23 cellular contexts compared by ENCODE assay signal in the genomic region with DNA sequence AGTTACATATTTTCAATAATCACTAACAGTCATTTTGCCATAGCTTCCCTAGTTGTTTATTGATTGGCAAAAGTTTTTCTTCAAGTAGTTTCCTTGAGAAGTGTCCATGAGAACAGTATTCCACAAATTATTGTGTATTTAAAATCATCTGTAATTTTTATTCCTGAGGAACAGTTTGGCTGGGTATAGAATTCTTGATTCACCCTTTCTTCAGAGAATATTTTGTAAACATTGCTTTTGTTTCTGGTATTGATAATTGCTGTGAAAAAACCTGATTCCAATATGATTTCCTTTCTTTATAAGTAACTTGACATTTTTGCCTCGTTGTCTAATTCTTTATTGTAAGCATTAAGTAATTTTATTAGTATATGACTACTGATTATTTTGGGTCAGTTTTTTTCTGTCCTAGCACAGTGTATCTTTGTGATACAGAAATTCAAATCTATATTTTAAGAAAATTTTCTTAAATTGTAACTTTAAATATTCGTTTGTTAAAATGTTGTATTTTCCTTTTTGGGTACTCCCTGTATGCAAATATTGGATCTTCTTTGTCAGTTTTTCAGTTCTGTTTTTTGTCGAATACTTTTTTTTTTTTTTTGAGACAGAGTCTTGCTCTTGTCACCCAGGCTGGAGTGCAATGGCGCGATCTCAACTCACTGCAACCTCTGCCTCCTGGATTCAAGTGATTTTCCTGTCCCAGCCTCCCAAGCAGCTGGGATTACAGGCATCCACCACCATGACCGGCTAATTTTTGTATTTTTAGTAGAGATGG.
"Had no signal": no experiment of that assay in that cellular context is flagged by ENCODE, and none has a peak within 500 bp of the region (broad histone marks: within the 10 kb centered on the region; RNA-seq: fewer than 3 reads in every experiment).

No MANE protein-coding gene starts in this region.

- H3K27ac Mint-ChIP-seq: immature natural killer cell; naive thymus-derived CD4-positive, alpha-beta T cell had no signal

- H3K27me3 Mint-ChIP-seq: naive thymus-derived CD4-positive, alpha-beta T cell had no signal

- ATAC-seq: gastroesophageal sphincter; heart left ventricle; left cardiac atrium; left lung; left ventricle myocardium superior; lower lobe of right lung; naive thymus-derived CD4-positive, alpha-beta T cell had no signal

- H3K4me3 ChIP-seq: coronary artery, dorsolateral prefrontal cortex, esophagus muscularis mucosa, gastroesophageal sphincter, heart left ventricle, hepatocyte, left lung, lower lobe of right lung had no signal

- H2AFZ ChIP-seq: hepatocyte had no signal

- H3K4me3 Mint-ChIP-seq: immature natural killer cell; naive thymus-derived CD4-positive, alpha-beta T cell had no signal

- H3K4me2 ChIP-seq: hepatocyte had no signal

- H3K4me1 ChIP-seq: gastroesophageal sphincter, left lung, lower lobe of right lung had no signal

- H3K27ac ChIP-seq: coronary artery, dorsolateral prefrontal cortex, esophagus muscularis mucosa, gastroesophageal sphincter, heart left ventricle, hepatocyte, left lung, lower lobe of right lung had no signal

- H3K27me3 ChIP-seq: dorsolateral prefrontal cortex, esophagus muscularis mucosa, gastroesophageal sphincter, heart left ventricle, hepatocyte, left lung had no signal

- DNase-seq: dermis blood vessel endothelial cell; dorsolateral prefrontal cortex; effector CD4-positive, alpha-beta T cell; effector memory CD4-positive, alpha-beta T cell; foreskin fibroblast; foreskin melanocyte; heart left ventricle; hypothalamus; immature natural killer cell; left cardiac atrium; left lung; left ventricle myocardium superior; lower lobe of right lung; mesendoderm; midbrain; naive thymus-derived CD4-positive, alpha-beta T cell had no signal

- H3K36me3 ChIP-seq: esophagus muscularis mucosa, gastroesophageal sphincter, heart left ventricle, left lung, lower lobe of right lung had no signal

- H3K79me2 ChIP-seq: hepatocyte had no signal

- FAIRE-seq: colon, endothelial cell of umbilical vein, keratinocyte had no signal
